9 cellular contexts compared by ENCODE assay signal in genomic region chr11:2402106-2402505, GRCh38. TPM values are rescaled to one million over a fixed set of nuclear protein-coding genes. Genes with fewer than 3 reads are reported as not detected.
DNase-seq lines count a peak whose midpoint lies in the region; ATAC-seq and TF ChIP-seq lines count a peak whose summit lies in the region.
"Had no signal": no experiment of that assay in that cellular context is flagged by ENCODE, and none has a peak within 500 bp of the region (broad histone marks: within the 10 kb centered on the region; RNA-seq: fewer than 3 reads in every experiment).

No MANE protein-coding gene starts in this region.

- H3K9me3 Mint-ChIP-seq in activated CD4-positive, alpha-beta memory T cell treated with anti-CD3 and anti-CD28 coated beads for 36 hours, result no peaks in the 10 kb centered on the region

- peak overlapping the region in 3 of 5 donors; percentile 96 to 99 (median 97) for H3K9ac ChIP-seq in subcutaneous abdominal adipose tissue (ENCODE audit: low read length in 5 of 5)

- no peak for DNase-seq in left ventricle myocardium inferior
- DNase-seq in heart left ventricle, result no peak
- no peak for DNase-seq in activated CD4-positive, alpha-beta memory T cell treated with anti-CD3 and anti-CD28 coated beads for 36 hours
- no peak for DNase-seq in foreskin fibroblast
- no peak for DNase-seq in C1 segment of cervical spinal cord (lab: John Stamatoyannopoulos, UW)
- DNase-seq in NCI-H526 treated with DMSO at 0.1 percent for 48 hours (lab: John Stamatoyannopoulos, UW), result no peak
- DNase-seq in NCI-H226, result no peak
- DNase-seq: stimulated activated CD4-positive, alpha-beta T cell treated with anti-CD3 and anti-CD28 coated beads, Interleukin-4, amount 100 ng/mL, for 24 hours had no signal

- POLR2A ChIA-PET in activated CD4-positive, alpha-beta memory T cell treated with anti-CD3 and anti-CD28 coated beads for 36 hours (lab: Charles Lee), result no interaction called here

- peaks cover 15% of the 10 kb centered on the region for H3K4me1 Mint-ChIP-seq in activated CD4-positive, alpha-beta memory T cell treated with anti-CD3 and anti-CD28 coated beads for 36 hours (ENCODE audit: low read depth)

- CTCF ChIA-PET in activated CD4-positive, alpha-beta memory T cell treated with anti-CD3 and anti-CD28 coated beads for 36 hours (lab: Charles Lee), result interaction anchor here (0.9 to 2.4 kb wide), 5 partner anchors 18 to 130 kb away, joined by 3 to 26 read pairs (median 4); no protein-coding TSS in a partner anchor

- H3K27ac ChIP-seq in left ventricle myocardium inferior (replicated peaks) (no peak overlapping the region), heart left ventricle (no peak overlapping the region), subcutaneous abdominal adipose tissue (ENCODE audit: low read depth, low read length) (no peak overlapping the region)

- H3K36me3 Mint-ChIP-seq in activated CD4-positive, alpha-beta memory T cell treated with anti-CD3 and anti-CD28 coated beads for 36 hours, result no peaks in the 10 kb centered on the region

- TF ChIP-seq CTCF in left ventricle myocardium inferior (IDR thresholded peaks at IDR 0.05; ENCODE audit: borderline replicate concordance), result no peak
- TF ChIP-seq CTCF in heart left ventricle (IDR thresholded peaks at IDR 0.05), result no peak
- TF ChIP-seq CTCF in foreskin fibroblast (IDR thresholded peaks at IDR 0.05; ENCODE audit: low read depth, low read length), result no peak

- H3K27ac Mint-ChIP-seq in activated CD4-positive, alpha-beta memory T cell treated with anti-CD3 and anti-CD28 coated beads for 36 hours, result no peak overlapping the region

- peak overlapping the region; percentile 84 for H3K4me3 Mint-ChIP-seq in activated CD4-positive, alpha-beta memory T cell treated with anti-CD3 and anti-CD28 coated beads for 36 hours

- intact Hi-C loops in left ventricle myocardium inferior (cut with micrococcal nuclease), result no loop called here
- intact Hi-C loops in heart left ventricle (cut with DNase I), result loop anchor here in 7 of 10 donors (5.0 kb wide), 2 partner anchors 95 to 100 kb away; partner anchors contain the start of genes C11orf21 (in 1 of the 7) and TSPAN32 (in 1 of the 7)
- intact Hi-C loops in activated CD4-positive, alpha-beta memory T cell treated with anti-CD3 and anti-CD28 coated beads for 36 hours (cut with micrococcal nuclease), result no loop called here

- peaks cover 33% of the 10 kb centered on the region for H3K36me3 ChIP-seq in left ventricle myocardium inferior
- H3K36me3 ChIP-seq in heart left ventricle, result peaks cover 0 to 39% (median 33%) of the 10 kb centered on the region in 9 donors
- H3K36me3 ChIP-seq in subcutaneous abdominal adipose tissue (ENCODE audit: control insufficient read depth in 5 of 5, insufficient read depth in 5 of 5, low read length in 5 of 5), result peaks cover 0 to 45% (median 37%) of the 10 kb centered on the region in 5 donors

- H3K4me1 ChIP-seq in left ventricle myocardium inferior, result peaks cover 39% of the 10 kb centered on the region
- H3K4me1 ChIP-seq in heart left ventricle, result peaks cover 0 to 27% (median 25%) of the 10 kb centered on the region in 12 donors
- H3K4me1 ChIP-seq in subcutaneous abdominal adipose tissue (ENCODE audit: control insufficient read depth in 5 of 5, insufficient read depth in 5 of 5, low read length in 5 of 5), result peaks cover 5 to 36% (median 31%) of the 10 kb centered on the region in 5 donors

- H3K9me3 ChIP-seq in left ventricle myocardium inferior (replicated peaks) (no peaks in the 10 kb centered on the region), heart left ventricle (no peaks in the 10 kb centered on the region), subcutaneous abdominal adipose tissue (ENCODE audit: control insufficient read depth in 5 of 5, low read length in 5 of 5) (no peaks in the 10 kb centered on the region)

- H3K27me3 Mint-ChIP-seq in activated CD4-positive, alpha-beta memory T cell treated with anti-CD3 and anti-CD28 coated beads for 36 hours, result no peaks in the 10 kb centered on the region

- no peaks in the 10 kb centered on the region for H3K27me3 ChIP-seq in left ventricle myocardium inferior (ENCODE audit: low read depth)
- H3K27me3 ChIP-seq in heart left ventricle, result no peaks in the 10 kb centered on the region
- H3K27me3 ChIP-seq in subcutaneous abdominal adipose tissue (ENCODE audit: control insufficient read depth in 5 of 5, insufficient read depth in 4 of 5, low read length in 5 of 5), result peaks cover 0 to 4% (median 0%) of the 10 kb centered on the region in 5 donors

- peak overlapping the region; percentile 91 for H3K4me3 ChIP-seq in left ventricle myocardium inferior
- peak overlapping the region in 5 of 12 donors; percentile 81 to 100 (median 87) for H3K4me3 ChIP-seq in heart left ventricle
- H3K4me3 ChIP-seq in foreskin fibroblast (ENCODE audit: low read depth in 1 of 2, low read length in 2 of 2), result peak overlapping the region; percentile 87 to 99
- H3K4me3 ChIP-seq in subcutaneous abdominal adipose tissue (ENCODE audit: low read depth in 1 of 5, low read length in 5 of 5), result peak overlapping the region in 2 of 5 donors; percentile 98 to 99

- ATAC-seq in heart left ventricle, result no peak

- WGBS in heart left ventricle, 4 donors, result 81 to 89% (median 88%) methylated on average over 7 to 13 of the region's 13 CpGs

- no peak for TF ChIP-seq POLR2A in heart left ventricle (IDR thresholded peaks at IDR 0.05)

RNA-seq across cellular contexts. Expression of gene TSSC4, which starts 1.6 kb away (rescaled TPM):
- total RNA-seq in left ventricle myocardium inferior (31.7 TPM), heart left ventricle (10 to 100 TPM; 23.4 to 45.2 (median 37.2) TPM)
- polyA plus RNA-seq in heart left ventricle, result 10 to 100 TPM; 34.6 to 75.9 TPM
- 10 to 100 TPM; 33.8 to 40.2 TPM for total RNA-seq in activated CD4-positive, alpha-beta memory T cell treated with anti-CD3 and anti-CD28 coated beads for 36 hours

RNA-seq across cellular contexts. Expression of gene CD81, which starts 25.0 kb away (rescaled TPM):
- total RNA-seq in left ventricle myocardium inferior (412 TPM), heart left ventricle (100 to 1,000 TPM; 277 to 994 (median 568) TPM)
- polyA plus RNA-seq in heart left ventricle, result 100 to 1,000 TPM; 442 to 518 TPM
- 100 to 1,000 TPM; 177 to 178 TPM for total RNA-seq in activated CD4-positive, alpha-beta memory T cell treated with anti-CD3 and anti-CD28 coated beads for 36 hours

RNA-seq across cellular contexts. Expression of gene TRPM5, which starts 42.2 kb away (rescaled TPM):
- total RNA-seq in left ventricle myocardium inferior (not detected), heart left ventricle (not detected)
- polyA plus RNA-seq in heart left ventricle, result not detected
- total RNA-seq in activated CD4-positive, alpha-beta memory T cell treated with anti-CD3 and anti-CD28 coated beads for 36 hours, result not detected

RNA-seq across cellular contexts. Expression of gene KCNQ1, which starts 42.7 kb away (rescaled TPM):
- total RNA-seq in left ventricle myocardium inferior, result 41.8 TPM
- 10 to 100 TPM; 18.6 to 42.4 (median 38.4) TPM for total RNA-seq in heart left ventricle
- 10 to 100 TPM; 24.7 to 31.4 TPM for polyA plus RNA-seq in heart left ventricle
- total RNA-seq in activated CD4-positive, alpha-beta memory T cell treated with anti-CD3 and anti-CD28 coated beads for 36 hours, result 10 to 100 TPM; 10.7 to 10.8 TPM

Comparison
In these comparisons a context has a peak if more than half of its experiments do, and no peak if none do; other contexts are left out.
1. intact Hi-C loops: an anchor here in heart left ventricle (5.0 kb wide); none called in left ventricle myocardium inferior and activated CD4-positive, alpha-beta memory T cell treated with anti-CD3 and anti-CD28 coated beads for 36 hours.